Comparison of ENCODE assay signal across 23 cellular contexts in genomic region chr7:45212606-45213005, GRCh38. TPM values are rescaled to one million over a fixed set of nuclear protein-coding genes. Genes with fewer than 3 reads are reported as not detected.
DNase-seq lines count a peak whose midpoint lies in the region; ATAC-seq and TF ChIP-seq lines count a peak whose summit lies in the region.
"Had no signal": no experiment of that assay in that cellular context is flagged by ENCODE, and none has a peak within 500 bp of the region (broad histone marks: within the 10 kb centered on the region; RNA-seq: fewer than 3 reads in every experiment).

No MANE protein-coding gene starts in this region.

- H3K4me3 ChIP-seq in neuronal stem cell (ENCODE audit: low read length in 2 of 2) (no peak overlapping the region), upper lobe of left lung (no peak overlapping the region)
- H3K4me3 ChIP-seq: A549; BLaER1 treated with 17β-estradiol and CSF1 and Interleukin-3, amounts not matched to agents 10 nM and 100 nM; GM23338; HAP-1 had no signal

- H2BK120ac ChIP-seq in neuronal stem cell (ENCODE audit: low read depth, low read length), result no peak overlapping the region

- no peaks in the 10 kb centered on the region for H3K79me1 ChIP-seq in neuronal stem cell (ENCODE audit: low read depth, low read length)

- no peak overlapping the region for H3K27ac ChIP-seq in neuronal stem cell (replicated peaks; ENCODE audit: low read length)
- H3K27ac ChIP-seq in upper lobe of left lung, result peak overlapping the region in 3 of 4 donors; percentile 36 to 64 (median 39)
- H3K27ac ChIP-seq: A549; BLaER1 treated with 17β-estradiol and CSF1 and Interleukin-3, amounts not matched to agents 10 nM and 100 nM had no signal

- no peak overlapping the region for H3K23ac ChIP-seq in neuronal stem cell (ENCODE audit: low read depth, low read length, poor library complexity)

- H3K4me2 ChIP-seq in neuronal stem cell (ENCODE audit: insufficient read depth, low read length, poor library complexity, severe bottlenecking), result no peak overlapping the region
- H3K4me2 ChIP-seq: A549; BLaER1 treated with 17β-estradiol and CSF1 and Interleukin-3, amounts not matched to agents 10 nM and 100 nM; GM23338 had no signal

- TF ChIP-seq CTCF in upper lobe of left lung (IDR thresholded peaks at IDR 0.05) (no peak), type B pancreatic cell (conservative IDR thresholded peaks at IDR 0.05) (no peak)

- peaks cover 71% of the 10 kb centered on the region for H3K27me3 Mint-ChIP-seq in type B pancreatic cell

- H3K4me1 ChIP-seq in neuronal stem cell (ENCODE audit: control insufficient read depth in 2 of 2, insufficient read depth in 1 of 2, low read depth in 1 of 2, low read length in 2 of 2) (peaks cover 0 to 1% of the 10 kb centered on the region in 2 donors), upper lobe of left lung (peaks cover 0 to 14% (median 2%) of the 10 kb centered on the region in 4 donors)
- H3K4me1 ChIP-seq: A549, BE2C had no signal

- H4K91ac ChIP-seq in neuronal stem cell (ENCODE audit: low read depth, low read length, poor library complexity), result no peak overlapping the region

- H3K36me3 ChIP-seq in neuronal stem cell (replicated peaks in 1 of 2; ENCODE audit: control insufficient read depth in 2 of 2, insufficient read depth in 2 of 2, low read length in 2 of 2), result no peaks in the 10 kb centered on the region
- no peaks in the 10 kb centered on the region for H3K36me3 ChIP-seq in upper lobe of left lung
- H3K36me3 ChIP-seq: BE2C; BLaER1 treated with 17β-estradiol and CSF1 and Interleukin-3, amounts not matched to agents 10 nM and 100 nM; HAP-1 had no signal

- H3K14ac ChIP-seq in neuronal stem cell (ENCODE audit: low read length), result peak overlapping the region; percentile 71

- H2AFZ ChIP-seq in neuronal stem cell (ENCODE audit: low read length), result no peak overlapping the region
- H2AFZ ChIP-seq: GM23338 had no signal

- no peak for TF ChIP-seq EP300 in upper lobe of left lung (IDR thresholded peaks at IDR 0.05)

- no peaks in the 10 kb centered on the region for H3K36me3 Mint-ChIP-seq in type B pancreatic cell
- H3K36me3 Mint-ChIP-seq: CD14-positive monocyte had no signal

- H3K27me3 ChIP-seq in neuronal stem cell (ENCODE audit: control insufficient read depth in 3 of 3, insufficient read depth in 3 of 3, low read depth in 1 of 3, low read length in 3 of 3), result peaks cover 0 to 5% (median 0%) of the 10 kb centered on the region in 3 experiments
- peaks cover 0 to 5% (median 0%) of the 10 kb centered on the region in 4 donors for H3K27me3 ChIP-seq in upper lobe of left lung
- H3K27me3 ChIP-seq: BLaER1 treated with 17β-estradiol and CSF1 and Interleukin-3, amounts not matched to agents 10 nM and 100 nM had no signal

- no peak overlapping the region for H2BK12ac ChIP-seq in neuronal stem cell (ENCODE audit: low read length)

- no peak overlapping the region for H3K27ac Mint-ChIP-seq in type B pancreatic cell
- H3K27ac Mint-ChIP-seq: CD14-positive monocyte; CD4-positive, alpha-beta T cell; CD8-positive, alpha-beta memory T cell; GM23338; HFFc6 had no signal

- no peaks in the 10 kb centered on the region for H3K9me3 Mint-ChIP-seq in type B pancreatic cell
- H3K9me3 Mint-ChIP-seq: CD4-positive, alpha-beta T cell; CD8-positive, alpha-beta memory T cell; GM23338; HFFc6 had no signal

- H3K9ac ChIP-seq in neuronal stem cell (ENCODE audit: low read depth, low read length, poor library complexity), result no peak overlapping the region
- H3K9ac ChIP-seq: BLaER1 treated with 17β-estradiol and CSF1 and Interleukin-3, amounts not matched to agents 10 nM and 100 nM had no signal

- H3K4ac ChIP-seq in neuronal stem cell (ENCODE audit: low read length), result no peak overlapping the region

- H4K8ac ChIP-seq in neuronal stem cell (ENCODE audit: low read depth, low read length), result no peak overlapping the region

- H2BK15ac ChIP-seq in neuronal stem cell (ENCODE audit: low read length), result no peak overlapping the region

- H3K4me1 Mint-ChIP-seq in type B pancreatic cell (ENCODE audit: unreplicated experiment), result no peaks in the 10 kb centered on the region
- H3K4me1 Mint-ChIP-seq: CD8-positive, alpha-beta memory T cell had no signal

- no peak for TF ChIP-seq POLR2A in upper lobe of left lung (IDR thresholded peaks at IDR 0.05)

- ATAC-seq in upper lobe of left lung (ENCODE audit: low FRiP score in 2 of 2) (no peak), HG03469 (IDR thresholded peaks at IDR 0.05; ENCODE audit: unreplicated experiment) (no peak)
- ATAC-seq: A549, GM23338 had no signal

- no peak overlapping the region for H2BK5ac ChIP-seq in neuronal stem cell (ENCODE audit: low read length)

- H3K9me3 ChIP-seq in neuronal stem cell (replicated peaks in 1 of 2; ENCODE audit: control insufficient read depth in 2 of 2, insufficient read depth in 1 of 2, low read depth in 1 of 2, low read length in 2 of 2) (no peaks in the 10 kb centered on the region), upper lobe of left lung (no peaks in the 10 kb centered on the region)
- H3K9me3 ChIP-seq: A549, BE2C, HAP-1 had no signal

- H3K4me3 Mint-ChIP-seq in type B pancreatic cell, result no peak overlapping the region
- H3K4me3 Mint-ChIP-seq: CD14-positive monocyte; CD4-positive, alpha-beta T cell; CD8-positive, alpha-beta memory T cell; GM23338; HFFc6 had no signal

- H3K18ac ChIP-seq in neuronal stem cell (ENCODE audit: low read length), result no peak overlapping the region

- DNase-seq in islet precursor cell (peak; percentile 15), neuronal stem cell (ENCODE audit: low spot score) (no peak), upper lobe of left lung (no peak), SKM-1 (lab: John Stamatoyannopoulos, UW; ENCODE audit: unreplicated experiment) (no peak), type B pancreatic cell (ENCODE audit: extremely low spot score, unreplicated experiment) (no peak)
- DNase-seq: 8988T; ACHN; AML-193; BE2C; CD4-positive, alpha-beta T cell; CD8-positive, alpha-beta memory T cell; DMS 273 treated with DMSO at 0.1 percent for 48 hours; DMS79; EL; GF-D8; HFFc6 had no signal

- no CpG with 5 or more reads among the region's 5 CpGs for WGBS in neuronal stem cell (ENCODE audit: extremely low coverage in 2 of 2, insufficient read length in 2 of 2, insufficient replicate concordance in 1 of 2), 2 donors
- 86 to 91% methylated on average over 3 to 5 of the region's 5 CpGs for WGBS in upper lobe of left lung, 2 donors

- H2AK5ac ChIP-seq in neuronal stem cell (ENCODE audit: low read depth, low read length), result no peak overlapping the region

RNA-seq across cellular contexts. Expression of gene RAMP3, which starts 55.0 kb away (rescaled TPM):
- polyA plus RNA-seq in neuronal stem cell (2013, experiment 1 of 2), result 0.15 TPM
- polyA plus RNA-seq in neuronal stem cell (2013, experiment 2 of 2), result 0.18 TPM
- total RNA-seq in upper lobe of left lung, result 100 to 1,000 TPM in 3 of 6 donors, 10 to 100 TPM in 3; 33.5 to 306 (median 88.1) TPM
- total RNA-seq in type B pancreatic cell (ENCODE audit: low replicate concordance), result 0.48 and 0.70 TPM in 2 replicates
- total RNA-seq: CD4-positive, alpha-beta T cell; CD8-positive, alpha-beta memory T cell; H4; HFFc6 had no signal
- polyA plus RNA-seq: A549; CD14-positive monocyte; CD8-positive, alpha-beta memory T cell had no signal

Comparison
In these comparisons a context has a peak if more than half of its experiments do, and no peak if none do; other contexts are left out.
1. RNA of gene RAMP3, which starts 55.0 kb away (total RNA-seq): 33.5 to 306 TPM in upper lobe of left lung; 0.48 to 0.70 TPM in type B pancreatic cell; every median in the first group is over 10 times any median in the second.